36 cellular contexts compared by ENCODE assay signal in the genomic region with DNA sequence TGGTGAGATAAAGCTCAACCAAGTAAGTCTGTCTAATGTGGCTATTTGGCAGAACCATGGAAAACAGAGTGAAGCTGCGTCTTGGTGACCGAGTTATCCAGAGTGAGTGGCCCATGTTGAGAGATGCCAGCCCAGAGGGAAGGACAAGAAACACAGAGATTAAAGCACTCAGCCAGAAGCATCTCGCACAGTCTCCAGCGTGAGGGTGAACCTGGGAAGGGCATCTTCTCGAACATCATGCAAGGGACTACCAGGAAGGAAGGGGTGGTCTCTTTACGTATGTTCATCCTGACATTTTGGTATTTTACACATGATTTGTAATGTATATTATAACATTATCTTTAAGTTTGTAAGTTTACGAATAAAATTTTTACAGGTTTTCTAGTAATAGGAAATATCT.
"Had no signal": no experiment of that assay in that cellular context is flagged by ENCODE, and none has a peak within 500 bp of the region (broad histone marks: within the 10 kb centered on the region; RNA-seq: fewer than 3 reads in every experiment).

No MANE protein-coding gene starts in this region.

- H3K36me3 ChIP-seq: adrenal gland, brain microvascular endothelial cell, breast epithelium had no signal

- H3K4me3 ChIP-seq: adrenal gland, body of pancreas, breast epithelium had no signal

- H3K9me3 Mint-ChIP-seq: activated B cell treated with CpG ODN at 0.5 μM for 24 hours; activated CD4-positive, alpha-beta memory T cell treated with anti-CD3 and anti-CD28 coated beads for 36 hours; activated CD4-positive, alpha-beta T cell treated with anti-CD3 and anti-CD28 coated beads, Interleukin-2, amount 10 ng/mL, durations not matched to agents 24 days and 14 days; activated CD8-positive, alpha-beta T cell treated with anti-CD3 and anti-CD28 coated beads for 36 hours; activated naive CD4-positive, alpha-beta T cell treated with anti-CD3 and anti-CD28 coated beads for 36 hours; activated naive CD4-positive, alpha-beta T cell treated with anti-CD3 and anti-CD28 coated beads, Interleukin-2, amount 50 U/mL, for 72 hours; activated naive CD8-positive, alpha-beta T cell treated with anti-CD3 and anti-CD28 coated beads for 36 hours; activated T-cell treated with anti-CD3 and anti-CD28 coated beads, Interleukin-2, amount 50 U/mL, for 4 hours; activated T-cell treated with anti-CD3 and anti-CD28 coated beads, Interleukin-2, amount 50 U/mL, for 72 hours; activated T-helper 1 cell treated with anti-CD3 and anti-CD28 coated beads, Interleukin-12 subunit alpha, Interleukin-12 subunit beta, Interleukin-2, Interleukin-4 antibody, amounts not matched to agents 30 ng/mL and 10 ng/mL and 1 ng/mL, durations not matched to agents 14 hours and 24 hours and 36 hours; activated T-helper 17 cell treated with anti-CD3 and anti-CD28 coated beads, Interleukin-2, amount 50 U/mL, for 72 hours; central memory CD8-positive, alpha-beta T cell; T-helper 1 cell treated with Interleukin-12 subunit alpha and Interleukin-12 subunit beta and Interleukin-4 antibody, amounts not matched to agents 30 μg/mL and 1 μg/mL, for 36 hours; T-helper 2 cell treated with Interferon-gamma antibody and Interleukin-4, amounts not matched to agents 5 μg/mL and 100 μg/mL, for 36 hours had no signal

- H3K36me3 Mint-ChIP-seq: activated CD4-positive, alpha-beta memory T cell treated with anti-CD3 and anti-CD28 coated beads for 36 hours; activated naive CD4-positive, alpha-beta T cell treated with anti-CD3 and anti-CD28 coated beads, Interleukin-2, amount 50 U/mL, for 72 hours; activated naive CD8-positive, alpha-beta T cell treated with anti-CD3 and anti-CD28 coated beads for 36 hours had no signal

- H3K27me3 Mint-ChIP-seq: activated B cell treated with CpG ODN at 0.5 μM for 24 hours; activated CD4-positive, alpha-beta memory T cell treated with anti-CD3 and anti-CD28 coated beads for 36 hours; activated CD4-positive, alpha-beta T cell treated with anti-CD3 and anti-CD28 coated beads, Interleukin-2, amount 10 ng/mL, durations not matched to agents 24 days and 14 days; activated CD8-positive, alpha-beta T cell treated with anti-CD3 and anti-CD28 coated beads for 36 hours; activated naive CD8-positive, alpha-beta T cell treated with anti-CD3 and anti-CD28 coated beads for 36 hours; activated T-helper 17 cell treated with anti-CD3 and anti-CD28 coated beads, Interleukin-2, amount 50 U/mL, for 72 hours; central memory CD8-positive, alpha-beta T cell had no signal

- DNase-seq: activated B cell treated with CpG ODN at 0.5 μM for 24 hours; activated CD4-positive, alpha-beta memory T cell treated with anti-CD3 and anti-CD28 coated beads for 36 hours; activated CD4-positive, alpha-beta T cell treated with anti-CD3 and anti-CD28 coated beads for 4 hours; activated CD4-positive, alpha-beta T cell treated with anti-CD3 and anti-CD28 coated beads, Interleukin-2, amount 10 ng/mL, durations not matched to agents 24 days and 14 days; activated CD4-positive, alpha-beta T cell treated with anti-CD3 and anti-CD28 coated beads, Interleukin-2, amount 50 U/mL, for 1 hour; activated CD4-positive, alpha-beta T cell treated with anti-CD3 and anti-CD28 coated beads, Interleukin-2, amount 50 U/mL, for 4 hours; activated CD4-positive, CD25-positive, alpha-beta regulatory T cell treated with anti-CD3 and anti-CD28 coated beads, Interleukin-2, amount 50 U/mL, for 72 hours; activated CD8-positive, alpha-beta memory T cell treated with anti-CD3 and anti-CD28 coated beads, Interleukin-2, amount 50 U/mL, for 4 hours; activated CD8-positive, alpha-beta T cell treated with anti-CD3 and anti-CD28 coated beads for 36 hours; activated effector memory CD4-positive, alpha-beta T cell treated with anti-CD3 and anti-CD28 coated beads, Interleukin-2, amount 50 U/mL, for 16 hours; activated gamma-delta T cell treated with Interleukin-2 at 50 U/mL for 16 hours; activated naive CD4-positive, alpha-beta T cell; activated naive CD4-positive, alpha-beta T cell treated with anti-CD3 and anti-CD28 coated beads for 36 hours; activated naive CD4-positive, alpha-beta T cell treated with anti-CD3 and anti-CD28 coated beads, Interleukin-2, amount 50 U/mL, for 16 hours; activated naive CD8-positive, alpha-beta T cell treated with anti-CD3 and anti-CD28 coated beads for 36 hours; activated T-cell treated with anti-CD3 and anti-CD28 coated beads for 4 hours; activated T-cell treated with anti-CD3 and anti-CD28 coated beads, Interleukin-2, amount 50 U/mL, for 1 hour; activated T-cell treated with anti-CD3 and anti-CD28 coated beads, Interleukin-2, amount 50 U/mL, for 4 hours; activated T-cell treated with anti-CD3 and anti-CD28 coated beads, Interleukin-2, amount 50 U/mL, for 72 hours; adrenal gland; amniotic stem cell; aorta; body of pancreas; brain microvascular endothelial cell; caudate nucleus; cerebellar nuclear complex; T-helper 2 cell; T-helper 9 cell had no signal

- H3K27ac ChIP-seq: adrenal gland, body of pancreas, brain microvascular endothelial cell, breast epithelium, VCaP had no signal

- ATAC-seq: activated CD8-positive, alpha-beta T cell treated with anti-CD3 and anti-CD28 coated beads for 36 hours; activated naive CD4-positive, alpha-beta T cell treated with anti-CD3 and anti-CD28 coated beads, Interleukin-2, amount 50 U/mL, for 72 hours; activated T-cell treated with anti-CD3 and anti-CD28 coated beads, Interleukin-2, amount 50 U/mL, for 4 hours; activated T-cell treated with anti-CD3 and anti-CD28 coated beads, Interleukin-2, amount 50 U/mL, for 72 hours; activated T-helper 17 cell treated with anti-CD3 and anti-CD28 coated beads, Interleukin-2, amount 50 U/mL, for 72 hours; body of pancreas had no signal

- H3K4me3 Mint-ChIP-seq: activated B cell treated with CpG ODN at 0.5 μM for 24 hours; activated CD4-positive, alpha-beta memory T cell treated with anti-CD3 and anti-CD28 coated beads for 36 hours; activated CD4-positive, alpha-beta T cell treated with anti-CD3 and anti-CD28 coated beads, Interleukin-2, amount 10 ng/mL, durations not matched to agents 24 days and 14 days; activated CD8-positive, alpha-beta T cell treated with anti-CD3 and anti-CD28 coated beads for 36 hours; activated naive CD4-positive, alpha-beta T cell treated with anti-CD3 and anti-CD28 coated beads for 36 hours; activated naive CD8-positive, alpha-beta T cell treated with anti-CD3 and anti-CD28 coated beads for 36 hours; activated T-cell treated with anti-CD3 and anti-CD28 coated beads, Interleukin-2, amount 50 U/mL, for 4 hours; activated T-cell treated with anti-CD3 and anti-CD28 coated beads, Interleukin-2, amount 50 U/mL, for 72 hours; activated T-helper 1 cell treated with anti-CD3 and anti-CD28 coated beads, Interleukin-12 subunit alpha, Interleukin-12 subunit beta, Interleukin-2, Interleukin-4 antibody, amounts not matched to agents 30 ng/mL and 10 ng/mL and 1 ng/mL, durations not matched to agents 14 hours and 24 hours and 36 hours; activated T-helper 17 cell treated with anti-CD3 and anti-CD28 coated beads, Interleukin-2, amount 50 U/mL, for 72 hours; central memory CD8-positive, alpha-beta T cell; T-helper 1 cell treated with Interleukin-12 subunit alpha and Interleukin-12 subunit beta and Interleukin-4 antibody, amounts not matched to agents 30 μg/mL and 1 μg/mL, for 36 hours; T-helper 2 cell treated with Interferon-gamma antibody and Interleukin-4, amounts not matched to agents 5 μg/mL and 100 μg/mL, for 36 hours had no signal

- H3K4me1 Mint-ChIP-seq: activated B cell treated with CpG ODN at 0.5 μM for 24 hours; activated CD4-positive, alpha-beta T cell treated with anti-CD3 and anti-CD28 coated beads, Interleukin-2, amount 10 ng/mL, durations not matched to agents 24 days and 14 days; activated naive CD8-positive, alpha-beta T cell treated with anti-CD3 and anti-CD28 coated beads for 36 hours; activated T-helper 17 cell treated with anti-CD3 and anti-CD28 coated beads, Interleukin-2, amount 50 U/mL, for 72 hours; central memory CD8-positive, alpha-beta T cell had no signal

- H3K9me3 ChIP-seq: adrenal gland, body of pancreas, breast epithelium had no signal

- H3K27me3 ChIP-seq: adrenal gland, body of pancreas, brain microvascular endothelial cell had no signal

- H3K27ac Mint-ChIP-seq: activated B cell treated with CpG ODN at 0.5 μM for 24 hours; activated CD4-positive, alpha-beta memory T cell treated with anti-CD3 and anti-CD28 coated beads for 36 hours; activated CD4-positive, alpha-beta T cell treated with anti-CD3 and anti-CD28 coated beads, Interleukin-2, amount 10 ng/mL, durations not matched to agents 24 days and 14 days; activated CD8-positive, alpha-beta T cell treated with anti-CD3 and anti-CD28 coated beads for 36 hours; activated naive CD4-positive, alpha-beta T cell treated with anti-CD3 and anti-CD28 coated beads for 36 hours; activated naive CD4-positive, alpha-beta T cell treated with anti-CD3 and anti-CD28 coated beads, Interleukin-2, amount 50 U/mL, for 72 hours; activated naive CD8-positive, alpha-beta T cell treated with anti-CD3 and anti-CD28 coated beads for 36 hours; activated T-cell treated with anti-CD3 and anti-CD28 coated beads, Interleukin-2, amount 50 U/mL, for 72 hours; activated T-helper 1 cell treated with anti-CD3 and anti-CD28 coated beads, Interleukin-12 subunit alpha, Interleukin-12 subunit beta, Interleukin-2, Interleukin-4 antibody, amounts not matched to agents 30 ng/mL and 10 ng/mL and 1 ng/mL, durations not matched to agents 14 hours and 24 hours and 36 hours; activated T-helper 17 cell treated with anti-CD3 and anti-CD28 coated beads, Interleukin-2, amount 50 U/mL, for 72 hours; T-helper 1 cell treated with Interleukin-12 subunit alpha and Interleukin-12 subunit beta and Interleukin-4 antibody, amounts not matched to agents 30 μg/mL and 1 μg/mL, for 36 hours; T-helper 2 cell treated with Interferon-gamma antibody and Interleukin-4, amounts not matched to agents 5 μg/mL and 100 μg/mL, for 36 hours had no signal

- H3K4me1 ChIP-seq: adrenal gland, body of pancreas, breast epithelium had no signal
